ENCODE assay signal across 11 cellular contexts in the genomic region with DNA sequence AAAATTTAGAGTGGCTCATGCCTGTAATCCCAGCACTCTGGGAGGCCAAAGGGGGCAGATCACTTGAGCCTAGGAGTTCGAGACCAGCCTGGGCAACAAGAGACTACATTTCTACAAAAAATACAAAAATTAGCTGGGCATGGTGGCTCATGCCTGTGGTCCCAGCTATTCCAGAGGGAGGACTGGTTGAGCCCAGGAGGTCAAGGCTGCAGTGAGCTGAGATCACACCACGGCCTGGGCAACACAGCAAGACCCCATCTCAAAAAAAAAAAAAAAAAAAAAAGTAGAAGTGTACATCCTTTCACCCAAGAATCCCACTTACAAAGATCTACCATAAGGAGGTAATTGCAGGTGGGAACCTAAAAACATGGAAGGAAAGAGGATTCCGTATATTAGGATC. TPM values are rescaled to one million over a fixed set of nuclear protein-coding genes. Genes with fewer than 3 reads are reported as not detected.
DNase-seq lines count a peak whose midpoint lies in the region; ATAC-seq, FAIRE-seq and TF ChIP-seq lines count a peak whose summit lies in the region.
"Not testable (repeated sequence)": the region's sequence is repeated elsewhere in the genome, so short reads cannot be mapped to it uniquely, and the experiment has no call there.
"Had no signal": no experiment of that assay in that cellular context is flagged by ENCODE, and none has a peak within 500 bp of the region (broad histone marks: within the 10 kb centered on the region; RNA-seq: fewer than 3 reads in every experiment).

No MANE protein-coding gene starts in this region.

- not testable (repeated sequence) for H4K20me1 ChIP-seq in PC-9 (ENCODE audit: insufficient read depth)

- H3K36me3 Mint-ChIP-seq in progenitor cell of endocrine pancreas (ENCODE audit: insufficient read depth), result not testable (repeated sequence)

- H3K4me1 ChIP-seq in A549 (peaks cover 82% of the 10 kb centered on the region), PC-9 (replicated peaks; ENCODE audit: insufficient read depth) (peaks cover 98% of the 10 kb centered on the region), esophagus muscularis mucosa (peaks cover 74 to 84% (median 79%) of the 10 kb centered on the region in 4 donors), right atrium auricular region (peaks cover 0 to 61% of the 10 kb centered on the region in 2 donors), right lobe of liver (peaks cover 4 to 51% (median 28%) of the 10 kb centered on the region in 4 donors), subcutaneous abdominal adipose tissue (ENCODE audit: control insufficient read depth in 5 of 5, insufficient read depth in 5 of 5, low read length in 5 of 5) (peaks cover 26 to 95% (median 77%) of the 10 kb centered on the region in 5 donors)
- H3K4me1 ChIP-seq in urinary bladder (ENCODE audit: insufficient read depth), result not testable (repeated sequence)

- 93% methylated on average over 3 of the region's 3 CpGs for WGBS in A549 (ENCODE audit: missing lambda C conversion rate)
- WGBS in esophagus muscularis mucosa, result 92% methylated on average over 3 of the region's 3 CpGs
- WGBS in right lobe of liver (ENCODE audit: insufficient coverage, low coverage, low lambda C conversion rate, missing lambda C conversion rate), result 14% methylated on average over 2 of the region's 3 CpGs
- 79% methylated on average over 3 of the region's 3 CpGs for WGBS in urinary bladder

- intact Hi-C loops in PC-9 (cut with micrococcal nuclease; ENCODE audit: unreplicated experiment); esophagus muscularis mucosa (cut with DNase I): not testable (repeated sequence)
- intact Hi-C loops in right lobe of liver (cut with DNase I), result loop anchor here in 1 of 2 donors (10.0 kb wide), 1 partner anchor 71 kb away; no protein-coding TSS in a partner anchor

- not testable (repeated sequence) for H3K9me3 Mint-ChIP-seq in progenitor cell of endocrine pancreas (ENCODE audit: low read depth)

- H3K27me3 Mint-ChIP-seq in progenitor cell of endocrine pancreas, result not testable (repeated sequence)

- not testable (repeated sequence) for H3K9me3 ChIP-seq in A549; PC-9 (ENCODE audit: insufficient read depth, low read depth); esophagus muscularis mucosa; right atrium auricular region; right lobe of liver; subcutaneous abdominal adipose tissue (ENCODE audit: control insufficient read depth in 5 of 5, low read length in 5 of 5)

- H3K9ac ChIP-seq in subcutaneous abdominal adipose tissue (ENCODE audit: low read length in 5 of 5), result peak overlapping the region in 2 of 5 donors; percentile 1 to 20

- not testable (repeated sequence) for TF ChIP-seq POLR2A in A549 (IDR thresholded peaks at IDR 0.05; ENCODE audit: low read length); esophagus muscularis mucosa (IDR thresholded peaks at IDR 0.05; ENCODE audit: low read depth); right lobe of liver (IDR thresholded peaks at IDR 0.05)

- not testable (repeated sequence) for H3K4me3 ChIP-seq in A549; PC-9; esophagus muscularis mucosa; right atrium auricular region; subcutaneous abdominal adipose tissue (ENCODE audit: low read depth in 1 of 5, low read length in 5 of 5); urinary bladder (ENCODE audit: low read depth, low read length)
- H3K4me3 ChIP-seq in right lobe of liver, result peak overlapping the region; percentile 3 to 98 (median 95)

- POLR2A ChIA-PET in A549 (lab: Yijun Ruan, JAX); PC-9 (lab: Charles Lee; ENCODE audit: unreplicated experiment): not testable (repeated sequence)

- H3K79me2 ChIP-seq in PC-9 (ENCODE audit: low read depth), result peaks cover 99% of the 10 kb centered on the region

- BruUV-seq in PC-9 (replicated peaks; lab: Mats Ljungman, UMichigan), result not testable (repeated sequence)

- CTCF ChIA-PET in A549 (lab: Yijun Ruan, JAX), result interaction anchor here (1.2 kb wide), 1 partner anchor 68 kb away, joined by 3 read pairs; no protein-coding TSS in a partner anchor
- CTCF ChIA-PET in PC-9 (lab: Charles Lee), result not testable (repeated sequence)

- TF ChIP-seq EP300 in A549 (IDR thresholded peaks at IDR 0.05); esophagus muscularis mucosa (IDR thresholded peaks at IDR 0.05): not testable (repeated sequence)

- not testable (repeated sequence) for H3K27me3 ChIP-seq in PC-9 (ENCODE audit: insufficient read depth, low read depth); esophagus muscularis mucosa; right atrium auricular region; right lobe of liver; subcutaneous abdominal adipose tissue (ENCODE audit: control insufficient read depth in 5 of 5, insufficient read depth in 4 of 5, low read length in 5 of 5)

- not testable (repeated sequence) for H2AFZ ChIP-seq in PC-9

- not testable (repeated sequence) for H3K4me3 Mint-ChIP-seq in progenitor cell of endocrine pancreas (ENCODE audit: low read depth)

- H3K4me2 ChIP-seq in A549 (peak overlapping the region; percentile 38; the same call in 1 of the 3 replicates), PC-9 (peak overlapping the region; percentile 95; the same call in 1 of the 2 replicates)

- H3F3A ChIP-seq in PC-9 (ENCODE audit: insufficient read depth, low read depth), result peaks cover 22% of the 10 kb centered on the region; the same call in 1 of the 2 replicates

- not testable (repeated sequence) for TF ChIP-seq CTCF in A549 (IDR thresholded peaks at IDR 0.05); PC-9 (conservative IDR thresholded peaks at IDR 0.05); esophagus muscularis mucosa (IDR thresholded peaks at IDR 0.05); right atrium auricular region (IDR thresholded peaks at IDR 0.05); right lobe of liver (IDR thresholded peaks at IDR 0.05); progenitor cell of endocrine pancreas (IDR thresholded peaks at IDR 0.05; ENCODE audit: unreplicated experiment)

- H3K36me3 ChIP-seq in PC-9 (ENCODE audit: low read depth); esophagus muscularis mucosa; right atrium auricular region; right lobe of liver; subcutaneous abdominal adipose tissue (ENCODE audit: control insufficient read depth in 5 of 5, insufficient read depth in 5 of 5, low read length in 5 of 5); urinary bladder (ENCODE audit: insufficient read depth): not testable (repeated sequence)

- H3K27ac ChIP-seq in A549 (peak overlapping the region in 1 of 2 experiments; percentile 64; a peak in 3 of 6 replicates), esophagus muscularis mucosa (replicated peaks in 1 of 4) (peak overlapping the region; percentile 78 to 85 (median 78)), right atrium auricular region (peak overlapping the region; percentile 3 to 69), right lobe of liver (peak overlapping the region; percentile 89 to 95 (median 95)), subcutaneous abdominal adipose tissue (ENCODE audit: low read depth, low read length) (peak overlapping the region; percentile 95), urinary bladder (ENCODE audit: low read depth) (peak overlapping the region; percentile 38)
- H3K27ac ChIP-seq in PC-9, result not testable (repeated sequence)

- peaks cover 81% of the 10 kb centered on the region for H3K4me1 Mint-ChIP-seq in progenitor cell of endocrine pancreas (ENCODE audit: low read depth)

- not testable (repeated sequence) for H3K9me2 ChIP-seq in PC-9 (ENCODE audit: insufficient read depth)

- peak overlapping the region; percentile 96 for H3K27ac Mint-ChIP-seq in progenitor cell of endocrine pancreas

- not testable (repeated sequence) for FAIRE-seq in A549 (lab: Jason Lieb, UNC)

- not testable (repeated sequence) for TF ChIP-seq RAD21 in A549 (conservative IDR thresholded peaks at IDR 0.05 in 1 of 2, IDR thresholded peaks at IDR 0.05 in 1 of 2)

- DNase-seq in A549 (ENCODE audit: low read depth in 1 of 2, low spot score in 1 of 2); PC-9; esophagus muscularis mucosa (ENCODE audit: extremely low spot score); right atrium auricular region (ENCODE audit: low spot score); right lobe of liver; progenitor cell of endocrine pancreas (ENCODE audit: low spot score, unreplicated experiment): not testable (repeated sequence)

- not testable (repeated sequence) for ATAC-seq in A549, right lobe of liver

RNA-seq across cellular contexts. Expression of a gene that starts 6.2 kb away (rescaled TPM):
- 132 and 134 TPM in 2 replicates for polyA plus RNA-seq in A549 (2011; rRNA removed)
- 112 and 145 TPM in 2 replicates for polyA plus RNA-seq in A549 (2012; cell fraction: cytosol; rRNA removed)
- 49.4 and 73.1 TPM in 2 replicates for polyA plus RNA-seq in A549 (2012; cell fraction: nucleus; rRNA removed)
- 227 to 287 TPM (median 267 TPM) in 3 replicates for polyA plus RNA-seq in A549 (2017; fragmentation: RNase III; extraction: RNeasy Plus Mini Kit Qiagen cat#74134 plus additional on column Dnase treatment)
- 38.3 and 46.0 TPM in 2 replicates for polyA minus RNA-seq in A549 (2011; rRNA and poly(A)+ RNA removed)
- 105 and 109 TPM in 2 replicates for total RNA-seq in PC-9 (2021)
- 10 to 100 TPM; 77.7 to 99.4 (median 81.5) TPM for total RNA-seq in esophagus muscularis mucosa
- 10 to 100 TPM; 71.3 to 73.5 TPM for total RNA-seq in right atrium auricular region
- 1,000 to 10,000 TPM in 2 of 6 experiments, 100 to 1,000 TPM in 4; 817 to 1,434 (median 907) TPM for total RNA-seq in right lobe of liver
- total RNA-seq in progenitor cell of endocrine pancreas, result 213 and 223 TPM in 2 replicates
- total RNA-seq in urinary bladder, result 84.3 TPM
- 220 TPM for polyA plus RNA-seq in urinary bladder

RNA-seq across cellular contexts. Expression of a gene that starts 30.1 kb away (rescaled TPM):
- not detected in 2 replicates for polyA plus RNA-seq in A549 (2011; rRNA removed)
- not detected in 2 replicates for polyA plus RNA-seq in A549 (2012; cell fraction: cytosol; rRNA removed)
- polyA plus RNA-seq in A549 (2012; cell fraction: nucleus; rRNA removed), result not detected in 2 replicates
- polyA plus RNA-seq in A549 (2017; fragmentation: RNase III; extraction: RNeasy Plus Mini Kit Qiagen cat#74134 plus additional on column Dnase treatment), result not detected in 3 replicates
- polyA minus RNA-seq in A549 (2011; rRNA and poly(A)+ RNA removed), result not detected in 2 replicates
- not detected in 2 replicates for total RNA-seq in PC-9 (2021)
- not detected for total RNA-seq in esophagus muscularis mucosa
- not detected for total RNA-seq in right atrium auricular region
- total RNA-seq in right lobe of liver, result not detected
- total RNA-seq in progenitor cell of endocrine pancreas, result not detected in 2 replicates
- total RNA-seq in urinary bladder, result not detected
- polyA plus RNA-seq in urinary bladder, result not detected
- total RNA-seq: CD8-positive, alpha-beta T cell; GM12878; MCF 10A had no signal
- polyA plus RNA-seq: GM12878 had no signal
